ENCODE assay signal across 1 cellular context in the genomic region with DNA sequence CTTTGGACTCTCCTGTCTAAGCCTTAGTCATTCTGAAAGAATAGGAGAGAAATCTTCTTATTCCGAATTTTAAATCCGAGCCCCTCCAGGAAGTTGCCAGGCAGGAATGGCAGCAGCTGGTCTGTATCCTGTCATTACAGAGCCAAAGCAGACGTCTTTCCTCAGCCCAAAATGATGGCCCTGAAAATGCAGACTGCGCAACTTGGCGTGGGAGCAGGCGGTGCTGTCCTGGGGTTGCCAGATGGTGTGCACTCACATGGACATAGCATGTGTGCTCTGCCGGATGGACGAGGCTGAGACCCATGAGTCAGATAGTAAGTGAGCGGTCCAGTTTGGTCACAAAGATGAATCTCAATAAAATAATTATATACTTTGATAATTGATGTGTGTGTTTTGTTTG.
TF ChIP-seq lines count a peak whose summit lies in the region.

No MANE protein-coding gene starts in this region.

TF ChIP-seq in H1, 55 proteins besides CTCF, POLR2A, EP300 and RAD21:
- TF ChIP-seq CHD2 (IDR thresholded peaks at IDR 0.05; ENCODE audit: low read length) (no peak), CHD1 (IDR thresholded peaks at IDR 0.05; ENCODE audit: low read depth, low read length) (no peak), YY1 (IDR thresholded peaks at IDR 0.05; ENCODE audit: low read depth, low read length) (no peak), EZH2 (IDR thresholded peaks at IDR 0.05; ENCODE audit: low read depth, low read length, severe bottlenecking) (no peak), KDM1A (IDR thresholded peaks at IDR 0.05; ENCODE audit: borderline replicate concordance, low read length) (no peak), BRCA1 (IDR thresholded peaks at IDR 0.05; ENCODE audit: low read depth, low read length) (no peak), SIN3A (conservative IDR thresholded peaks at IDR 0.05 in 1 of 2, IDR thresholded peaks at IDR 0.05 in 1 of 2; ENCODE audit: low read depth in 1 of 2, low read length in 2 of 2) (no peak), CBX8 (IDR thresholded peaks at IDR 0.05; ENCODE audit: borderline replicate concordance, low read depth, low read length) (no peak), RXRA (IDR thresholded peaks at IDR 0.05; ENCODE audit: insufficient read depth, low read depth, low read length) (no peak), RFX5 (IDR thresholded peaks at IDR 0.05; ENCODE audit: borderline replicate concordance, low read depth, low read length) (no peak), CBX5 (IDR thresholded peaks at IDR 0.05; ENCODE audit: low read depth, low read length) (no peak)
